ENCODE assay signal across 13 cellular contexts in the genomic region with DNA sequence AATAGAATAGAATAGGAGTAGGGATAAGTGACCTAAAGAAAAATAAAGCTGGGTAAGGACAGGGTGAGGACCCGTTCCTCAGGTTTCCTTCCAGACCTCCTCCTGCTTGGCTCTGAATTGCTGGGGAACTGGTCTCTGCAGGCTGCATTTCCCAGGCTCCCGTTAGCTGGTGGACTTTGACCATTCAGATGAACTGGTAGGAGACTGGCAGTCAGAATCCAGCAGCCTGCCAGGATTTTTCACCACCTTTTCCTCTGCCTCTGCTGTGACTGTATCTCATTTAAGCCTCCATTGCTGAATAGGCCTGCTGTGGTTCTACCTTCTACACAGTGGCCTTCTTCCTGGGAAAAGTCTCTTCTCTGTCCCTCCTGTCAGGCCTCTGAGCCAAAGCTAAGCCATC.
"Had no signal": no experiment of that assay in that cellular context is flagged by ENCODE, and none has a peak within 500 bp of the region (broad histone marks: within the 10 kb centered on the region; RNA-seq: fewer than 3 reads in every experiment).

No MANE protein-coding gene starts in this region.

- DNase-seq: activated CD4-positive, alpha-beta memory T cell treated with anti-CD3 and anti-CD28 coated beads for 36 hours; activated gamma-delta T cell; activated T-cell treated with anti-CD3 and anti-CD28 coated beads, Interleukin-2, amount 50 U/mL, for 48 hours; cerebellar nuclear complex; endodermal cell; erythroblast; immature natural killer cell; left cardiac atrium; nephron progenitor cell; stimulated activated CD4-positive, alpha-beta T cell treated with anti-CD3 and anti-CD28 coated beads, Interleukin-15, amount 100 ng/mL, for 24 hours; stimulated activated CD4-positive, alpha-beta T cell treated with anti-CD3 and anti-CD28 coated beads, Interleukin-4, amount 100 ng/mL, for 24 hours; T-helper 9 cell; tibial artery had no signal
